In genomic region chr1:15525043-15525958, GRCh38 we compare ENCODE assay signal across 8 cellular contexts. TPM values are rescaled to one million over a fixed set of nuclear protein-coding genes. Genes with fewer than 3 reads are reported as not detected.
DNase-seq lines count a peak whose midpoint lies in the region; ATAC-seq, FAIRE-seq and TF ChIP-seq lines count a peak whose summit lies in the region.

No MANE protein-coding gene starts in this region.

- H3K4me1 ChIP-seq in PC-3 (ENCODE audit: insufficient read depth, low read length): peaks cover 25% of the 10 kb centered on the region
- peaks cover 0 to 11% of the 10 kb centered on the region in 2 donors for H3K4me1 ChIP-seq in breast epithelium
- peaks cover 17 to 19% of the 10 kb centered on the region in 2 donors for H3K4me1 ChIP-seq in kidney (ENCODE audit: control insufficient read depth in 1 of 2, insufficient read depth in 1 of 2, low read depth in 1 of 2, low read length in 2 of 2)

- no peak for TF ChIP-seq POLR2A in breast epithelium (IDR thresholded peaks at IDR 0.05)

- no peaks in the 10 kb centered on the region for H3K9me2 ChIP-seq in PC-3 (replicated peaks; ENCODE audit: low read length)

- peaks cover 39% of the 10 kb centered on the region for H3K79me2 ChIP-seq in PC-3 (ENCODE audit: low read length)

- no peak for FAIRE-seq in kidney (lab: Jason Lieb, UNC)

- H3K9me3 ChIP-seq in PC-3 (ENCODE audit: low read length): no peaks in the 10 kb centered on the region
- H3K9me3 ChIP-seq in breast epithelium: no peaks in the 10 kb centered on the region
- H3K9me3 ChIP-seq in kidney (ENCODE audit: control insufficient read depth in 1 of 2, low read length in 2 of 2): no peaks in the 10 kb centered on the region

- TF ChIP-seq CTCF in PC-3 (conservative IDR thresholded peaks at IDR 0.05; ENCODE audit: low read depth, low read length) (no peak), breast epithelium (IDR thresholded peaks at IDR 0.05) (no peak), kidney (IDR thresholded peaks at IDR 0.05; ENCODE audit: borderline replicate concordance, extremely low read depth, insufficient read depth) (peak; percentile 5)

- H3K27me3 ChIP-seq in PC-3 (ENCODE audit: low read length): no peaks in the 10 kb centered on the region
- no peaks in the 10 kb centered on the region for H3K27me3 ChIP-seq in breast epithelium

- intact Hi-C loops in PC-3 (cut with micrococcal nuclease): no loop called here
- intact Hi-C loops in breast epithelium (cut with DNase I; ENCODE audit: low total_unique reads): no loop called here
- intact Hi-C loops in kidney (cut with DNase I): no loop called here

- H3K27ac ChIP-seq in PC-3 (ENCODE audit: low read length): peak overlapping the region; percentile 30
- peak overlapping the region; percentile 96 to 97 for H3K27ac ChIP-seq in breast epithelium
- peak overlapping the region; percentile 99 to 100 for H3K27ac ChIP-seq in kidney (ENCODE audit: low read depth in 2 of 2, low read length in 2 of 2)

- DNase-seq in stimulated activated CD4-positive, alpha-beta T cell treated with anti-CD3 and anti-CD28 coated beads, Interleukin-15, amount 100 ng/mL, for 24 hours: peak; percentile 5
- no peak for DNase-seq in stimulated activated CD4-positive, alpha-beta T cell treated with anti-CD3 and anti-CD28 coated beads, Interleukin-1b, Interleukin-23, amount 100 ng/mL, for 48 hours
- DNase-seq in PC-3 (peak; percentile 97), breast epithelium (ENCODE audit: low spot score in 2 of 2) (peak in 1 of 2 donors; percentile 31), kidney (peak; percentile 100), hippocampal formation (lab: John Stamatoyannopoulos, UW) (no peak)
- peak; percentile 98 to 99 for DNase-seq in stimulated activated CD8-positive, alpha-beta memory T cell treated with anti-CD3 and anti-CD28 coated beads, Interleukin-15, amount 100 ng/mL, for 48 hours (ENCODE audit: low read depth in 2 of 2)

- no TSS peak for BruUV-seq in PC-3 (replicated peaks; lab: Mats Ljungman, UMichigan)

- H3K4me2 ChIP-seq in PC-3 (ENCODE audit: low read length): peak overlapping the region; percentile 96

- POLR2A ChIA-PET in PC-3 (lab: Charles Lee; ENCODE audit: unreplicated experiment): no interaction called here

- no peaks in the 10 kb centered on the region for H3F3A ChIP-seq in PC-3 (ENCODE audit: low read length, unreplicated experiment)

- peak; percentile 49 for ATAC-seq in HG02970 (IDR thresholded peaks at IDR 0.05; ENCODE audit: low FRiP score, unreplicated experiment)
- ATAC-seq in PC-3: peak; percentile 56

- CTCF ChIA-PET in PC-3 (lab: Charles Lee): no interaction called here

- H2AFZ ChIP-seq in PC-3 (ENCODE audit: low read length): peak overlapping the region; percentile 90

- no peaks in the 10 kb centered on the region for H4K20me1 ChIP-seq in PC-3 (ENCODE audit: low read length)

- H3K4me3 ChIP-seq in PC-3 (ENCODE audit: low read length): peak overlapping the region; percentile 92
- H3K4me3 ChIP-seq in breast epithelium: peak overlapping the region; percentile 77 to 94 (median 93)
- H3K4me3 ChIP-seq in kidney (ENCODE audit: low read length in 2 of 2): peak overlapping the region; percentile 86 to 87

- H3K36me3 ChIP-seq in PC-3 (ENCODE audit: low read depth, low read length): no peaks in the 10 kb centered on the region
- no peaks in the 10 kb centered on the region for H3K36me3 ChIP-seq in breast epithelium
- H3K36me3 ChIP-seq in kidney (ENCODE audit: control insufficient read depth in 1 of 2, insufficient read depth in 2 of 2, low read length in 2 of 2): no peaks in the 10 kb centered on the region

- H3K9ac ChIP-seq in PC-3 (ENCODE audit: low read length): peak overlapping the region; percentile 56
- H3K9ac ChIP-seq in kidney (ENCODE audit: low read length in 2 of 2): peak overlapping the region; percentile 55 to 88

RNA-seq across cellular contexts. Expression of gene CASP9, which starts 1.3 kb away (rescaled TPM):
- total RNA-seq in PC-3 (2014; rRNA removed) (8.0 and 14.0 TPM in 2 replicates), breast epithelium (10 to 100 TPM; 12.5 to 15.8 (median 13.4) TPM), kidney (20.1 TPM)
- 18.2 TPM for polyA plus RNA-seq in kidney (ENCODE audit: insufficient read depth, low read depth, low replicate concordance)

RNA-seq across cellular contexts. Expression of gene DNAJC16, which starts 1.3 kb away (rescaled TPM):
- total RNA-seq in PC-3 (2014; rRNA removed) (9.2 and 11.7 TPM in 2 replicates), breast epithelium (10 to 100 TPM; 14.1 to 30.4 (median 21.0) TPM), kidney (30.1 TPM)
- 7.6 TPM for polyA plus RNA-seq in kidney (ENCODE audit: insufficient read depth, low read depth, low replicate concordance)

RNA-seq across cellular contexts. Expression of gene CELA2B, which starts 49.4 kb away (rescaled TPM):
- total RNA-seq in PC-3 (2014; rRNA removed) (not detected in 2 replicates), breast epithelium (not detected), kidney (not detected)
- not detected for polyA plus RNA-seq in kidney (ENCODE audit: insufficient read depth, low read depth, low replicate concordance)

RNA-seq across cellular contexts. Expression of gene AGMAT, which starts 59.5 kb away (rescaled TPM):
- total RNA-seq in PC-3 (2014; rRNA removed) (8.2 and 9.4 TPM in 2 replicates), breast epithelium (under 1 TPM; 0.29 to 0.33 (median 0.32) TPM), kidney (6.2 TPM)
- polyA plus RNA-seq in kidney (ENCODE audit: insufficient read depth, low read depth, low replicate concordance): 119 TPM

Comparison
In these comparisons a context has a peak if more than half of its experiments do, and no peak if none do; other contexts are left out.
1. DNase-seq: peak in stimulated activated CD4-positive, alpha-beta T cell treated with anti-CD3 and anti-CD28 coated beads, Interleukin-15, amount 100 ng/mL, for 24 hours (single experiment), PC-3 (single experiment), kidney (single experiment) and stimulated activated CD8-positive, alpha-beta memory T cell treated with anti-CD3 and anti-CD28 coated beads, Interleukin-15, amount 100 ng/mL, for 48 hours (2 of 2); none in stimulated activated CD4-positive, alpha-beta T cell treated with anti-CD3 and anti-CD28 coated beads, Interleukin-1b, Interleukin-23, amount 100 ng/mL, for 48 hours (single experiment) and hippocampal formation (0 of 2).
2. H3K27ac ChIP-seq: peak in every context shown above with its lines; median percentile 100 in kidney; 96 in breast epithelium; 30 in PC-3.
3. Peak in every context shown above with its lines, with median percentiles within 50 percentile points of each other: H3K4me3 ChIP-seq.